8 cellular contexts compared by ENCODE assay signal in genomic region chr11:112086422-112087191, GRCh38. TPM values are rescaled to one million over a fixed set of nuclear protein-coding genes. Genes with fewer than 3 reads are reported as not detected.
DNase-seq lines count a peak whose midpoint lies in the region; ATAC-seq and TF ChIP-seq lines count a peak whose summit lies in the region.

Gene SDHD, plus strand, starts transcription at chr11:112086873. Its CDS starts 35 bp downstream, at chr11:112086908.
Gene TIMM8B, minus strand, starts transcription at chr11:112086756. Its CDS starts 33 bp downstream, at chr11:112086723.

- H3K27ac Mint-ChIP-seq in HFFc6 = peak within 1 kb of the TSS; percentile 94
- peak within 1 kb of the TSS; percentile 94 for H3K27ac Mint-ChIP-seq in activated naive CD4-positive, alpha-beta T cell treated with anti-CD3 and anti-CD28 coated beads, Interleukin-2, amount 10 ng/mL, durations not matched to agents 7 days and 5 days

- H3K27ac ChIP-seq in SK-N-MC = peak within 1 kb of the TSS; percentile 70
- H3K27ac ChIP-seq in gastroesophageal sphincter = peak within 1 kb of the TSS; percentile 59 to 90 (median 81)

- TF ChIP-seq POLR2A in NB4 (IDR thresholded peaks at IDR 0.05; ENCODE audit: extremely low read depth, insufficient read length) (peak; percentile 90), gastroesophageal sphincter (IDR thresholded peaks at IDR 0.05) (peak; percentile 25 to 53)

- H3K4me1 Mint-ChIP-seq in HFFc6 (ENCODE audit: low read depth) = peaks cover 74% of the 10 kb centered on the region
- peaks cover 60% of the 10 kb centered on the region for H3K4me1 Mint-ChIP-seq in activated naive CD4-positive, alpha-beta T cell treated with anti-CD3 and anti-CD28 coated beads, Interleukin-2, amount 10 ng/mL, durations not matched to agents 7 days and 5 days

- peak; percentile 98 for ATAC-seq in gastroesophageal sphincter

- peaks cover 69% of the 10 kb centered on the region for H3K36me3 Mint-ChIP-seq in HFFc6 (ENCODE audit: low read depth)
- peaks cover 71% of the 10 kb centered on the region for H3K36me3 Mint-ChIP-seq in activated naive CD4-positive, alpha-beta T cell treated with anti-CD3 and anti-CD28 coated beads, Interleukin-2, amount 10 ng/mL, durations not matched to agents 7 days and 5 days

- peak within 1 kb of the TSS; percentile 97 for H3K4me3 Mint-ChIP-seq in HFFc6
- peak within 1 kb of the TSS; percentile 97 for H3K4me3 Mint-ChIP-seq in activated naive CD4-positive, alpha-beta T cell treated with anti-CD3 and anti-CD28 coated beads, Interleukin-2, amount 10 ng/mL, durations not matched to agents 7 days and 5 days

- peak; percentile 94 for DNase-seq in GM06990 (ENCODE audit: extremely low read depth, insufficient read length)
- peak; percentile 97 for DNase-seq in HFFc6
- peak; percentile 97 for DNase-seq in NB4 (ENCODE audit: low read depth)
- DNase-seq in SK-N-MC (ENCODE audit: low read depth, low spot score) = peak; percentile 90
- peak; percentile 96 for DNase-seq in activated naive CD4-positive, alpha-beta T cell treated with anti-CD3 and anti-CD28 coated beads, Interleukin-2, amount 10 ng/mL, durations not matched to agents 7 days and 5 days
- DNase-seq in non-pigmented ciliary epithelial cell (ENCODE audit: low read depth) = peak; percentile 87
- peak; percentile 99 for DNase-seq in superior temporal gyrus (ENCODE audit: extremely low spot score)

- H3K27me3 ChIP-seq in GM06990 (replicated peaks; ENCODE audit: control insufficient read depth, insufficient read depth, low read length) (no peaks in the 10 kb centered on the region), gastroesophageal sphincter (no peaks in the 10 kb centered on the region)

- CTCF ChIA-PET in activated naive CD4-positive, alpha-beta T cell treated with anti-CD3 and anti-CD28 coated beads, Interleukin-2, amount 10 ng/mL, durations not matched to agents 7 days and 5 days (lab: Charles Lee) = interaction anchor here (1.0 to 1.1 kb wide), 2 partner anchors 27 to 153 kb away, joined by 3 to 4 read pairs; no protein-coding TSS in a partner anchor

- peak within 1 kb of the TSS; percentile 96 for H3K9ac ChIP-seq in SK-N-MC (ENCODE audit: insufficient read length)

- H3K4me1 ChIP-seq in gastroesophageal sphincter = peaks cover 6 to 52% (median 20%) of the 10 kb centered on the region in 3 donors

- H3K9me3 ChIP-seq in SK-N-MC (ENCODE audit: low read depth, low read length) = no peaks in the 10 kb centered on the region
- H3K9me3 ChIP-seq in gastroesophageal sphincter = no peaks in the 10 kb centered on the region

- H3K9me3 Mint-ChIP-seq in HFFc6 = no peaks in the 10 kb centered on the region
- no peaks in the 10 kb centered on the region for H3K9me3 Mint-ChIP-seq in activated naive CD4-positive, alpha-beta T cell treated with anti-CD3 and anti-CD28 coated beads, Interleukin-2, amount 10 ng/mL, durations not matched to agents 7 days and 5 days

- peaks cover 13% of the 10 kb centered on the region for H3K36me3 ChIP-seq in GM06990 (ENCODE audit: control insufficient read depth, insufficient read depth, low read length)
- peaks cover 79% of the 10 kb centered on the region for H3K36me3 ChIP-seq in SK-N-MC (ENCODE audit: insufficient read depth, low read length)
- H3K36me3 ChIP-seq in gastroesophageal sphincter = peaks cover 0 to 75% of the 10 kb centered on the region in 2 donors

- TF ChIP-seq CTCF in GM06990 (IDR thresholded peaks at IDR 0.05; ENCODE audit: insufficient read depth, low read length, poor library complexity, severe bottlenecking) (peak; percentile 39), HFFc6 (IDR thresholded peaks at IDR 0.05) (peak; percentile 64), NB4 (IDR thresholded peaks at IDR 0.05; ENCODE audit: low read depth, low read length) (no peak), gastroesophageal sphincter (IDR thresholded peaks at IDR 0.05) (peak in 3 of 4 experiments; percentile 44 to 52 (median 45))

- no peak for TF ChIP-seq EP300 in gastroesophageal sphincter (IDR thresholded peaks at IDR 0.05)

- peaks cover 5% of the 10 kb centered on the region for H3K27me3 Mint-ChIP-seq in HFFc6 (ENCODE audit: insufficient read depth)
- H3K27me3 Mint-ChIP-seq in activated naive CD4-positive, alpha-beta T cell treated with anti-CD3 and anti-CD28 coated beads, Interleukin-2, amount 10 ng/mL, durations not matched to agents 7 days and 5 days = peaks cover 3% of the 10 kb centered on the region

- WGBS in gastroesophageal sphincter (ENCODE audit: low coverage in 1 of 2), 2 donors = 0 to 1% methylated on average over 2 to 21 of the region's 45 CpGs

- H3K4me3 ChIP-seq in GM06990 (replicated peaks; ENCODE audit: low read depth, low read length) (peak within 1 kb of the TSS; percentile 85), NB4 (ENCODE audit: low read depth, low read length) (peak within 1 kb of the TSS; percentile 90), SK-N-MC (peak within 1 kb of the TSS; percentile 87), gastroesophageal sphincter (peak within 1 kb of the TSS; percentile 82 to 87)

RNA-seq across cellular contexts. Expression of gene SDHD, which starts in this region (rescaled TPM):
- 100 to 1,000 TPM in 1 of 6 experiments, 10 to 100 TPM in 5; 81.8 to 105 (median 91.5) TPM for total RNA-seq in HFFc6 (2021; fragmentation: NEBNext Ultra II Directional; extraction: Animal tissue kit (Norgen Biotek cat#: 25700))
- 100 to 1,000 TPM; 102 to 120 (median 113) TPM for total RNA-seq in gastroesophageal sphincter

RNA-seq across cellular contexts. Expression of gene TIMM8B, which starts in this region (rescaled TPM):
- total RNA-seq in HFFc6 (2021; fragmentation: NEBNext Ultra II Directional; extraction: Animal tissue kit (Norgen Biotek cat#: 25700)) = 10 to 100 TPM; 54.7 to 78.5 (median 64.2) TPM
- total RNA-seq in gastroesophageal sphincter = 10 to 100 TPM; 19.2 to 37.6 (median 24.8) TPM

Comparison
In these comparisons a context has a peak if more than half of its experiments do, and no peak if none do; other contexts are left out.
1. Peak in every context shown above with its lines: DNase-seq, ATAC-seq, H3K4me3 ChIP-seq and H3K27ac ChIP-seq.